8 cellular contexts compared by ENCODE assay signal in the genomic region with DNA sequence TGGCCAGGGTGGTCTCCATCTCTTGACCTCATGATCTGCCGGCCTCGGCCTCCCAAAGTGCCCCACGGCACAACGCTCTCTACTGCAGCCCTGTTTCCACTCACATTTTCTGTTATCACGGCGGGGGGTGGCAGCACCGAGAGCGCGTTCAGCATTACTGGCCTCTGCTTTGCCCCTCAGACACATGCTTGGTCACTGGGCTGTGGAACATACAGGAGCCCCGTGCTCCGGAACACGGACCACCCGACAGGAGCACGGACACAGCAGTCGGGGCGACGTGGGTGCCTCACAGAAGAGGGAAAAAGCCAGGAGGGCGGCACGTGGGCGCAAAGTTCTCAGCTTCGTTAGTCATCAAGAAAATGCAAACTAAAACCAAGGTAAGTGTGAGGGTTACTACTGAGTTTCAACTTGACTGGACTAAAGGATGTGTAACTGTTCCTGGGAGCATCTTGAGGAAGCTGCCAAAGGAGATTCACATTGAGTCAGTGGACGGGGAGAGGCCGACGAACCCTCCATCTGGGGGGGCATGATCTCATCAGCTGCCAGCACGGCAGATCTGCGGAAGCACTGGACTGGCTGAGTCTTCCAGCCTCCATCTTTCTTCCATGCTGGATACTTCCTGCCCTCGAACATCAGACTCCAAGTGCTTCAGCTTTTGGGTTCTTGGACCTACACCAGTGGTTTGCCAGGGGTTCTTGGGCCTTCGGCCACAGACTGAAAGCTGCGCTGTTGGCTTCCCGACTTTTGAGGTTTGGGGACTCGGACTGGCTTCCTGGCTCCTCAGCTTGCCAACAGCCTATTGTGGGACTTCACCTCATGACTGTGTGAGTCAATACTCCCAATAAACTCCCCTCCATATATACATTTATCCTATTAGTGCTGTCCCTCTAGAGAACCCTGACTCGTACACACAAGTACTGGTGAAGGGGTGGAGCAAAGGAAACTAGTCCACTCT.
DNase-seq lines count a peak whose midpoint lies in the region; ATAC-seq and TF ChIP-seq lines count a peak whose summit lies in the region.

No MANE protein-coding gene starts in this region.

- DNase-seq in Calu3 (no peak), immature natural killer cell (no peak), AML-193 (lab: John Stamatoyannopoulos, UW) (no peak), HUDEP-2 (lab: John Stamatoyannopoulos, UW; ENCODE audit: unreplicated experiment in 76 of 76) (no peak)
- peak in 2 of 3 experiments; percentile 31 to 36 for DNase-seq in activated CD8-positive, alpha-beta memory T cell treated with anti-CD3 and anti-CD28 coated beads for 48 hours (ENCODE audit: low read depth in 2 of 3, low spot score in 2 of 3)

- peak; percentile 53 for ATAC-seq in HG02610 (IDR thresholded peaks at IDR 0.05; ENCODE audit: unreplicated experiment)
- no peak for ATAC-seq in GM19324 (IDR thresholded peaks at IDR 0.05; ENCODE audit: low FRiP score, unreplicated experiment)

- H3K4me1 Mint-ChIP-seq in Calu3 (ENCODE audit: low read depth, unreplicated experiment) (peaks cover 93% of the 10 kb centered on the region), immature natural killer cell (peaks cover 83 to 87% of the 10 kb centered on the region in 2 donors)
- peaks cover 93% of the 10 kb centered on the region for H3K4me1 Mint-ChIP-seq in stimulated activated naive CD8-positive, alpha-beta T cell treated with anti-CD3 and anti-CD28 coated beads, Interleukin-15, Interleukin-2, amounts not matched to agents 100 ng/mL and 50 ng/mL, for 24 hours (ENCODE audit: low read depth)

- no TSS peak for BruUV-seq in Calu3 (replicated peaks; lab: Mats Ljungman, UMichigan)

- intact Hi-C loops in Calu3 (cut with micrococcal nuclease; ENCODE audit: unreplicated experiment) = no loop called here

- CTCF ChIA-PET in Calu3 (lab: Charles Lee) = interaction anchor here (0.5 kb wide), 1 partner anchor 102 kb away, joined by 5 read pairs; no protein-coding TSS in a partner anchor

- no peaks in the 10 kb centered on the region for H3K27me3 Mint-ChIP-seq in Calu3 (ENCODE audit: unreplicated experiment)
- peaks cover 8 to 23% (median 17%) of the 10 kb centered on the region in 3 donors for H3K27me3 Mint-ChIP-seq in immature natural killer cell (ENCODE audit: low read depth in 3 of 3)
- H3K27me3 Mint-ChIP-seq in stimulated activated naive CD8-positive, alpha-beta T cell treated with anti-CD3 and anti-CD28 coated beads, Interleukin-15, Interleukin-2, amounts not matched to agents 100 ng/mL and 50 ng/mL, for 24 hours = no peaks in the 10 kb centered on the region

- TF ChIP-seq CTCF in Calu3 (IDR thresholded peaks at IDR 0.05; ENCODE audit: unreplicated experiment) = no peak

- peak overlapping the region; percentile 42 for H3K4me3 Mint-ChIP-seq in Calu3 (ENCODE audit: low read depth, unreplicated experiment)
- H3K4me3 Mint-ChIP-seq in immature natural killer cell = peak overlapping the region in 4 of 5 donors; percentile 18 to 67 (median 24)
- H3K4me3 Mint-ChIP-seq in stimulated activated naive CD8-positive, alpha-beta T cell treated with anti-CD3 and anti-CD28 coated beads, Interleukin-15, Interleukin-2, amounts not matched to agents 100 ng/mL and 50 ng/mL, for 24 hours = peak overlapping the region; percentile 66

- H3K9me3 Mint-ChIP-seq in Calu3 (ENCODE audit: low read depth, unreplicated experiment) = no peaks in the 10 kb centered on the region
- H3K9me3 Mint-ChIP-seq in immature natural killer cell = no peaks in the 10 kb centered on the region
- no peaks in the 10 kb centered on the region for H3K9me3 Mint-ChIP-seq in stimulated activated naive CD8-positive, alpha-beta T cell treated with anti-CD3 and anti-CD28 coated beads, Interleukin-15, Interleukin-2, amounts not matched to agents 100 ng/mL and 50 ng/mL, for 24 hours

- H3K27ac Mint-ChIP-seq in Calu3 (ENCODE audit: unreplicated experiment) = peak overlapping the region; percentile 60
- peak overlapping the region in 5 of 6 donors; percentile 14 to 82 (median 64) for H3K27ac Mint-ChIP-seq in immature natural killer cell
- H3K27ac Mint-ChIP-seq in stimulated activated naive CD8-positive, alpha-beta T cell treated with anti-CD3 and anti-CD28 coated beads, Interleukin-15, Interleukin-2, amounts not matched to agents 100 ng/mL and 50 ng/mL, for 24 hours = peak overlapping the region; percentile 80

- H3K36me3 Mint-ChIP-seq in Calu3 (ENCODE audit: insufficient read depth, unreplicated experiment) = peaks cover 72% of the 10 kb centered on the region
- peaks cover 0 to 5% (median 4%) of the 10 kb centered on the region in 3 donors for H3K36me3 Mint-ChIP-seq in immature natural killer cell
- H3K36me3 Mint-ChIP-seq in stimulated activated naive CD8-positive, alpha-beta T cell treated with anti-CD3 and anti-CD28 coated beads, Interleukin-15, Interleukin-2, amounts not matched to agents 100 ng/mL and 50 ng/mL, for 24 hours (ENCODE audit: low read depth) = peaks cover 27% of the 10 kb centered on the region

Comparison
In these comparisons a context has a peak if more than half of its experiments do, and no peak if none do; other contexts are left out.
1. DNase-seq: peak in activated CD8-positive, alpha-beta memory T cell treated with anti-CD3 and anti-CD28 coated beads for 48 hours (2 of 3); none in Calu3 (single experiment), immature natural killer cell (0 of 3), AML-193 (0 of 2) and HUDEP-2 (0 of 76).
2. Peak in every context shown above with its lines, with median percentiles within 50 percentile points of each other: H3K27ac Mint-ChIP-seq and H3K4me3 Mint-ChIP-seq.